9 cellular contexts compared by ENCODE assay signal in genomic region chr22:46830001-46830715, GRCh38.
A peak's percentile ranks its signal among the peaks of the same experiment; 100 is the strongest.
DNase-seq lines count a peak whose midpoint lies in the region; ATAC-seq and TF ChIP-seq lines count a peak whose summit lies in the region.
"Had no signal": no experiment of that assay in that cellular context is flagged by ENCODE, and none has a peak within 500 bp of the region (broad histone marks: within the 10 kb centered on the region; RNA-seq: fewer than 3 reads in every experiment).

No MANE protein-coding gene starts in this region.

- H3K18ac ChIP-seq in IMR-90 (ENCODE audit: low read depth, low read length), result peak overlapping the region; percentile 59

- peak overlapping the region; percentile 62 for H3K56ac ChIP-seq in IMR-90 (ENCODE audit: extremely low read depth, insufficient read depth, low read length)

- peak overlapping the region; percentile 67 for H3K23ac ChIP-seq in IMR-90 (ENCODE audit: low read depth, low read length)

- TF ChIP-seq POLR2A in IMR-90 (IDR thresholded peaks at IDR 0.05; ENCODE audit: low read depth, low read length), result no peak

- peak overlapping the region; percentile 19 for H3K9ac ChIP-seq in IMR-90 (ENCODE audit: low read depth, low read length)
- H3K9ac ChIP-seq: BLaER1 had no signal

- H3K4me1 ChIP-seq in IMR-90 (ENCODE audit: control insufficient read depth, insufficient read depth, low read length), result peaks cover 26% of the 10 kb centered on the region

- H3K36me3 ChIP-seq in IMR-90 (ENCODE audit: control insufficient read depth, insufficient read depth, low read length), result no peaks in the 10 kb centered on the region

- peak overlapping the region; percentile 13 for H2AK9ac ChIP-seq in IMR-90 (replicated peaks; ENCODE audit: low read depth, low read length, poor library complexity)

- H2BK5ac ChIP-seq in IMR-90 (ENCODE audit: low read depth, low read length, poor library complexity, severe bottlenecking), result peak overlapping the region; percentile 75

- peak overlapping the region; percentile 85 for H3K14ac ChIP-seq in IMR-90 (replicated peaks; ENCODE audit: low read depth, low read length)

- peaks cover 83% of the 10 kb centered on the region for H3K36me3 Mint-ChIP-seq in dendritic cell treated with granulocyte-macrophage colony-stimulating factor and Interleukin-4, amounts not matched to agents 40 ng/mL and 50 ng/mL, for 4 days (ENCODE audit: low read depth)
- H3K36me3 Mint-ChIP-seq in mesothelial cell of epicardium, result peaks cover 20% of the 10 kb centered on the region
- peaks cover 85% of the 10 kb centered on the region for H3K36me3 Mint-ChIP-seq in CD4-positive, alpha-beta T cell (ENCODE audit: low read depth)

- TF ChIP-seq CTCF in IMR-90 (conservative IDR thresholded peaks at IDR 0.05; ENCODE audit: low read depth, low read length) (no peak), mesothelial cell of epicardium (IDR thresholded peaks at IDR 0.05; ENCODE audit: unreplicated experiment) (no peak)
- TF ChIP-seq CTCF in CD4-positive, alpha-beta T cell (IDR thresholded peaks at IDR 0.05), result no peak

- H2AFZ ChIP-seq in IMR-90 (replicated peaks; ENCODE audit: low read length, poor library complexity), result peak overlapping the region; percentile 63

- no peaks in the 10 kb centered on the region for H3K27me3 ChIP-seq in IMR-90 (ENCODE audit: control insufficient read depth, insufficient read depth, low read length)
- no peaks in the 10 kb centered on the region for H3K27me3 ChIP-seq in CD4-positive, alpha-beta T cell (ENCODE audit: control insufficient read depth, insufficient read depth, low read length)
- H3K27me3 ChIP-seq: BLaER1 had no signal

- dilution Hi-C loops in IMR-90 (cut with HindIII; ENCODE audit: low sequenced_read_pairs, unreplicated experiment), result no loop called here

- peak overlapping the region; percentile 83 for H3K27ac ChIP-seq in IMR-90 (ENCODE audit: insufficient read depth, low read length)
- H3K27ac ChIP-seq in CD4-positive, alpha-beta T cell (ENCODE audit: low read depth, low read length), result no peak overlapping the region
- H3K27ac ChIP-seq: BLaER1 had no signal

- TF ChIP-seq RAD21 in IMR-90 (IDR thresholded peaks at IDR 0.05; ENCODE audit: low read length), result no peak

- intact Hi-C loops in IMR-90 (cut with micrococcal nuclease), result no loop called here
- intact Hi-C loops in dendritic cell treated with granulocyte-macrophage colony-stimulating factor and Interleukin-4, amounts not matched to agents 40 ng/mL and 50 ng/mL, for 4 days (cut with micrococcal nuclease), result no loop called here
- intact Hi-C loops in CD4-positive, alpha-beta T cell (cut with DNase I, micrococcal nuclease), result no loop called here

- 73% methylated on average over 6 of the region's 15 CpGs; no CpG with 5 or more reads in 1 of the 2 experiments for WGBS in IMR-90 (ENCODE audit: extremely low coverage in 2 of 2, insufficient read length in 1 of 2), 2 experiments

- BruUV-seq in IMR-90 (replicated peaks; lab: Mats Ljungman, UMichigan), result no TSS peak

- H4K91ac ChIP-seq in IMR-90 (ENCODE audit: insufficient read depth, low read depth, low read length), result peak overlapping the region; percentile 82

- H2BK20ac ChIP-seq in IMR-90 (ENCODE audit: low read depth, low read length), result peak overlapping the region; percentile 83

- H3K9me1 ChIP-seq in IMR-90 (ENCODE audit: insufficient read depth, low read length), result peaks cover 35% of the 10 kb centered on the region

- no peak overlapping the region for H3K4me3 ChIP-seq in IMR-90 (ENCODE audit: insufficient read depth, low read depth, low read length)
- H3K4me3 ChIP-seq: BLaER1 had no signal

- peaks cover 8% of the 10 kb centered on the region for H3K9me3 Mint-ChIP-seq in dendritic cell treated with granulocyte-macrophage colony-stimulating factor and Interleukin-4, amounts not matched to agents 40 ng/mL and 50 ng/mL, for 4 days
- peaks cover 6% of the 10 kb centered on the region for H3K9me3 Mint-ChIP-seq in mesothelial cell of epicardium
- peaks cover 3% of the 10 kb centered on the region for H3K9me3 Mint-ChIP-seq in CD4-positive, alpha-beta T cell

- H4K20me1 ChIP-seq in IMR-90 (ENCODE audit: insufficient read depth, low read length), result peaks cover 21% of the 10 kb centered on the region; the same call in 1 of the 2 replicates

- ATAC-seq in IMR-90 (ENCODE audit: low read depth), result peak; percentile 66
- no peak for ATAC-seq in CD4-positive, alpha-beta T cell (ENCODE audit: poor library complexity)
- ATAC-seq in GM21786 (IDR thresholded peaks at IDR 0.05; ENCODE audit: unreplicated experiment), result no peak

- H3K4me2 ChIP-seq in IMR-90 (ENCODE audit: low read depth, low read length), result peak overlapping the region; percentile 34; the same call in 1 of the 2 replicates
- H3K4me2 ChIP-seq: BLaER1 had no signal

- peak overlapping the region; percentile 56 for H3K27ac Mint-ChIP-seq in dendritic cell treated with granulocyte-macrophage colony-stimulating factor and Interleukin-4, amounts not matched to agents 40 ng/mL and 50 ng/mL, for 4 days
- H3K27ac Mint-ChIP-seq in mesothelial cell of epicardium, result peak overlapping the region; percentile 97
- H3K27ac Mint-ChIP-seq in CD4-positive, alpha-beta T cell, result no peak overlapping the region

- H3K4ac ChIP-seq in IMR-90 (ENCODE audit: low read depth, low read length), result peak overlapping the region; percentile 93

- H2BK15ac ChIP-seq in IMR-90 (ENCODE audit: low read depth, low read length), result peak overlapping the region; percentile 8; the same call in 2 of the 3 replicates

- peak overlapping the region; percentile 83 for H2AK5ac ChIP-seq in IMR-90 (ENCODE audit: low read depth, low read length)

- peak overlapping the region; percentile 56 to 81 for H4K8ac ChIP-seq in IMR-90 (ENCODE audit: low read depth in 2 of 2, low read length in 2 of 2)

- H2BK120ac ChIP-seq in IMR-90 (ENCODE audit: low read depth, low read length), result peak overlapping the region; percentile 80

- H4K5ac ChIP-seq in IMR-90 (ENCODE audit: low read depth, low read length), result peak overlapping the region; percentile 29

- no peaks in the 10 kb centered on the region for H3K27me3 Mint-ChIP-seq in dendritic cell treated with granulocyte-macrophage colony-stimulating factor and Interleukin-4, amounts not matched to agents 40 ng/mL and 50 ng/mL, for 4 days
- H3K27me3 Mint-ChIP-seq in mesothelial cell of epicardium (ENCODE audit: low read depth), result no peaks in the 10 kb centered on the region
- H3K27me3 Mint-ChIP-seq in CD4-positive, alpha-beta T cell, result no peaks in the 10 kb centered on the region

- POLR2A ChIA-PET in IMR-90 (lab: Charles Lee; ENCODE audit: unreplicated experiment), result no interaction called here
- POLR2A ChIA-PET in CD4-positive, alpha-beta T cell (lab: Charles Lee), result no interaction called here

- DNase-seq in A172 (ENCODE audit: low spot score), result peak; percentile 63
- peak; percentile 52 for DNase-seq in IMR-90
- no peak for DNase-seq in mesothelial cell of epicardium (ENCODE audit: low spot score in 2 of 2, unreplicated experiment in 2 of 2)
- no peak for DNase-seq in CD4-positive, alpha-beta T cell
- DNase-seq in NCI-H146 (lab: John Stamatoyannopoulos, UW), result no peak
- no peak for DNase-seq in HuH-7 (ENCODE audit: low spot score)

- CTCF ChIA-PET in IMR-90 (lab: Yijun Ruan, JAX), result interaction anchor here (0.6 to 0.8 kb wide), 2 partner anchors 14 to 109 kb away, joined by 3 read pairs; no protein-coding TSS in a partner anchor
- CTCF ChIA-PET in CD4-positive, alpha-beta T cell (lab: Charles Lee), result interaction anchor here (1.5 kb wide), 1 partner anchor 266 kb away, joined by 5 read pairs; no protein-coding TSS in a partner anchor

- peaks cover 3% of the 10 kb centered on the region; the same call in 1 of the 2 replicates for H3K9me3 ChIP-seq in IMR-90 (ENCODE audit: control insufficient read depth, insufficient read depth, low read length)
- peaks cover 8% of the 10 kb centered on the region for H3K9me3 ChIP-seq in CD4-positive, alpha-beta T cell (ENCODE audit: control insufficient read depth, low read length)

- peaks cover 54 to 66% of the 10 kb centered on the region in 2 experiments for H3K79me1 ChIP-seq in IMR-90 (ENCODE audit: low read depth in 1 of 2, low read length in 2 of 2)

- no peak overlapping the region for H3K4me3 Mint-ChIP-seq in dendritic cell treated with granulocyte-macrophage colony-stimulating factor and Interleukin-4, amounts not matched to agents 40 ng/mL and 50 ng/mL, for 4 days
- no peak overlapping the region for H3K4me3 Mint-ChIP-seq in mesothelial cell of epicardium
- H3K4me3 Mint-ChIP-seq in CD4-positive, alpha-beta T cell, result no peak overlapping the region

- H3K4me1 Mint-ChIP-seq in dendritic cell treated with granulocyte-macrophage colony-stimulating factor and Interleukin-4, amounts not matched to agents 40 ng/mL and 50 ng/mL, for 4 days (ENCODE audit: low read depth), result peaks cover 72% of the 10 kb centered on the region
- peaks cover 46% of the 10 kb centered on the region for H3K4me1 Mint-ChIP-seq in mesothelial cell of epicardium
- peaks cover 18% of the 10 kb centered on the region for H3K4me1 Mint-ChIP-seq in CD4-positive, alpha-beta T cell (ENCODE audit: low read depth)

- in situ Hi-C loops in IMR-90 (cut with MboI; ENCODE audit: low sequenced_read_pairs), result no loop called here

TF ChIP-seq in IMR-90, 13 proteins besides CTCF, POLR2A, EP300 and RAD21:
- TF ChIP-seq MAFK (IDR thresholded peaks at IDR 0.05; ENCODE audit: low read depth, low read length) (no peak), SMC3 (IDR thresholded peaks at IDR 0.05; ENCODE audit: low read depth, low read length) (no peak), FOS (IDR thresholded peaks at IDR 0.05; ENCODE audit: low read depth, low read length) (no peak), CHD1 (IDR thresholded peaks at IDR 0.05; ENCODE audit: low read depth, low read length) (no peak), RCOR1 (IDR thresholded peaks at IDR 0.05; ENCODE audit: insufficient replicate concordance, low read length) (no peak), BHLHE40 (IDR thresholded peaks at IDR 0.05; ENCODE audit: low read depth, low read length) (no peak), RFX5 (IDR thresholded peaks at IDR 0.05; ENCODE audit: low read depth, low read length) (no peak), MAZ (IDR thresholded peaks at IDR 0.05; ENCODE audit: borderline replicate concordance, low read depth, low read length) (no peak)

Comparison
In these comparisons a context has a peak if more than half of its experiments do, and no peak if none do; other contexts are left out.
1. DNase-seq: peak in A172 (single experiment) and IMR-90 (single experiment); none in mesothelial cell of epicardium (0 of 2), CD4-positive, alpha-beta T cell (0 of 10), NCI-H146 (single experiment) and HuH-7 (single experiment).